9 cellular contexts compared by ENCODE assay signal in the genomic region with DNA sequence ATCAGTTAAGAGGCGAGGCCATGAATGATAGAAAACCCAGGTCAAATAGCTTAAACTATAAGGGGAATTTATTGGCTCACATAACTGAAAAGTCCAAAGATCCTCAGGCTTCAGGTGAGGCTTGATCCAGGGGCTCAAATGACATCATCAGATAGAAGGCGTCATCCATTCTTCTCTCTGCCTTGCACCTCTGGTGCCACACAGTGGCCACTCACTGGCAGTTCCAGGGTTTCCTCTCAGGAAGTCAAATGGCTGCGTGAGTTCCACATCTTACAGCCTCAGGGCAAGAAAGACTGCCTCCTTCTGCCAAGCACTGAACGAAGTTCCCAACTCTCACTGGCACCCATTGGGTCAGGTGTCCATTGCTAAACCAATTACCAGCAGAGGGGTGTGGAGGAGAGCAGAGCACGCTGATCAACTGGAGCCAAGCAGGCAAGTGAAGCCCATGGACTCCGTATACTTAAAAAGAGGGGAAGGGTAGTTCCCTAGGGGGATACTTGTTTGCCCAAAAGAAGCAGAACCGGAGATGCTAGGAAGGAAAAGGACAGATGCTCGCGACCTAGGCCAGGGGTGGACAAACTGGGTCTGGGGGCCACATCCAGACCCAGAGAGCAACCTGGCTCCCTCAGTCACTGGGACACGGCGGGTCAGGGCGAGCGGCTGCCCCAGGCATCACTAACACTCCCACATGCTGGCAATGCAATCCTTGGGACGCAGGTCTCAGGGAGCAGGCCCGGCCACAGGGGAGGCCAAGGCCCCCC.
DNase-seq lines count a peak whose midpoint lies in the region; ATAC-seq and TF ChIP-seq lines count a peak whose summit lies in the region.
"Had no signal": no experiment of that assay in that cellular context is flagged by ENCODE, and none has a peak within 500 bp of the region (broad histone marks: within the 10 kb centered on the region; RNA-seq: fewer than 3 reads in every experiment).

No MANE protein-coding gene starts in this region.

- H3K4me3 ChIP-seq in DOHH2 (ENCODE audit: low read length) = no peak overlapping the region
- no peak overlapping the region for H3K4me3 ChIP-seq in body of pancreas
- H3K4me3 ChIP-seq: lung had no signal

- in situ Hi-C loops in KBM-7 (cut with MboI; ENCODE audit: low pct_unique_long_range_greater_than_20kb, low sequenced_read_pairs) = no loop called here

- H3K9me2 ChIP-seq in DOHH2 (replicated peaks; ENCODE audit: control insufficient read depth, low read length) = no peaks in the 10 kb centered on the region

- no peak overlapping the region for H3K4me2 ChIP-seq in DOHH2 (ENCODE audit: low read length)

- H3K27ac ChIP-seq in DOHH2 (ENCODE audit: low read depth, low read length) (no peak overlapping the region), body of pancreas (no peak overlapping the region)

- H3K36me3 Mint-ChIP-seq in stimulated activated effector memory CD8-positive, alpha-beta T cell treated with anti-CD3 and anti-CD28 coated beads, Interleukin-12 subunit alpha, Interleukin-12 subunit beta, amount 100 ng/mL, for 72 hours = no peaks in the 10 kb centered on the region

- no peaks in the 10 kb centered on the region for H3F3A ChIP-seq in DOHH2 (ENCODE audit: control insufficient read depth, insufficient read depth)

- no peaks in the 10 kb centered on the region for H3K4me1 Mint-ChIP-seq in stimulated activated effector memory CD8-positive, alpha-beta T cell treated with anti-CD3 and anti-CD28 coated beads, Interleukin-12 subunit alpha, Interleukin-12 subunit beta, amount 100 ng/mL, for 72 hours

- H3K9me3 ChIP-seq in DOHH2 (ENCODE audit: control insufficient read depth, insufficient read depth, low read length) (no peaks in the 10 kb centered on the region), body of pancreas (no peaks in the 10 kb centered on the region)

- ATAC-seq in body of pancreas = peak; percentile 80
- ATAC-seq in HG03108 (IDR thresholded peaks at IDR 0.05; ENCODE audit: unreplicated experiment) = no peak
- ATAC-seq in stimulated activated effector memory CD8-positive, alpha-beta T cell treated with anti-CD3 and anti-CD28 coated beads, Interleukin-12 subunit alpha, Interleukin-12 subunit beta, amount 100 ng/mL, for 72 hours = no peak

- intact Hi-C loops in body of pancreas (cut with DNase I) = no loop called here

- no peaks in the 10 kb centered on the region for H3K27me3 ChIP-seq in DOHH2 (ENCODE audit: control insufficient read depth, low read length)
- no peaks in the 10 kb centered on the region for H3K27me3 ChIP-seq in body of pancreas

- H3K36me3 ChIP-seq in DOHH2 (ENCODE audit: control insufficient read depth, low read length) (no peaks in the 10 kb centered on the region), body of pancreas (replicated peaks in 1 of 2; ENCODE audit: insufficient read depth in 1 of 2, low read depth in 2 of 2) (no peaks in the 10 kb centered on the region)

- no peak overlapping the region for H3K4me3 Mint-ChIP-seq in stimulated activated effector memory CD8-positive, alpha-beta T cell treated with anti-CD3 and anti-CD28 coated beads, Interleukin-12 subunit alpha, Interleukin-12 subunit beta, amount 100 ng/mL, for 72 hours

- no peak for TF ChIP-seq POLR2A in body of pancreas (IDR thresholded peaks at IDR 0.05)

- DNase-seq in KBM-7 (peak; percentile 35), body of pancreas (peak; percentile 58 to 67 (median 62)), myocyte (ENCODE audit: low read depth) (peak; percentile 15)
- no peak for DNase-seq in effector CD4-positive, alpha-beta T cell
- no peak for DNase-seq in stimulated activated effector memory CD8-positive, alpha-beta T cell treated with anti-CD3 and anti-CD28 coated beads, Interleukin-12 subunit alpha, Interleukin-12 subunit beta, amount 100 ng/mL, for 72 hours (ENCODE audit: low spot score in 2 of 2)
- DNase-seq in effector CD8-positive, alpha-beta T cell (lab: John Stamatoyannopoulos, UW) = no peak

- WGBS in body of pancreas, 2 donors = 63 to 68% methylated on average over 14 to 15 of the region's 15 CpGs

- H4K20me1 ChIP-seq in DOHH2 (ENCODE audit: control insufficient read depth, insufficient read depth, low read depth, low read length) = no peaks in the 10 kb centered on the region

- H3K27ac Mint-ChIP-seq in stimulated activated effector memory CD8-positive, alpha-beta T cell treated with anti-CD3 and anti-CD28 coated beads, Interleukin-12 subunit alpha, Interleukin-12 subunit beta, amount 100 ng/mL, for 72 hours = no peak overlapping the region

- peak; percentile 60 for TF ChIP-seq CTCF in DOHH2 (IDR thresholded peaks at IDR 0.05; ENCODE audit: low read depth, low read length, poor library complexity, severe bottlenecking)
- TF ChIP-seq CTCF in body of pancreas (IDR thresholded peaks at IDR 0.05) = peak; percentile 30 to 85 (median 74)

- H3K9me3 Mint-ChIP-seq in stimulated activated effector memory CD8-positive, alpha-beta T cell treated with anti-CD3 and anti-CD28 coated beads, Interleukin-12 subunit alpha, Interleukin-12 subunit beta, amount 100 ng/mL, for 72 hours = no peaks in the 10 kb centered on the region

- no peaks in the 10 kb centered on the region for H3K4me1 ChIP-seq in DOHH2 (ENCODE audit: control insufficient read depth, low read length)
- H3K4me1 ChIP-seq in body of pancreas = no peaks in the 10 kb centered on the region

- H3K79me2 ChIP-seq in DOHH2 (ENCODE audit: control insufficient read depth, low read length) = no peaks in the 10 kb centered on the region

Comparison
In these comparisons a context has a peak if more than half of its experiments do, and no peak if none do; other contexts are left out.
1. DNase-seq: peak in KBM-7 (single experiment), body of pancreas (4 of 4) and myocyte (single experiment); none in effector CD4-positive, alpha-beta T cell (single experiment), stimulated activated effector memory CD8-positive, alpha-beta T cell treated with anti-CD3 and anti-CD28 coated beads, Interleukin-12 subunit alpha, Interleukin-12 subunit beta, amount 100 ng/mL, for 72 hours (0 of 2) and effector CD8-positive, alpha-beta T cell (single experiment).